In genomic region chr3:184335661-184336483, GRCh38 we compare ENCODE assay signal across 8 cellular contexts. TPM values are rescaled to one million over a fixed set of nuclear protein-coding genes. Genes with fewer than 3 reads are reported as not detected.
A peak's percentile ranks its signal among the peaks of the same experiment; 100 is the strongest.
DNase-seq lines count a peak whose midpoint lies in the region; ATAC-seq and TF ChIP-seq lines count a peak whose summit lies in the region.

No MANE protein-coding gene starts in this region.

- POLR2A ChIA-PET in activated CD8-positive, alpha-beta T cell treated with anti-CD3 and anti-CD28 coated beads for 36 hours (lab: Charles Lee) = interaction anchor here (0.8 to 3.8 kb wide), 17 partner anchors 10 to 32 kb away, joined by 3 to 22 read pairs (median 5); partner anchors contain the start of genes CLCN2, EIF4G1 and POLR2H

- peak; percentile 91 for DNase-seq in NCI-H69 (lab: John Stamatoyannopoulos, UW)
- DNase-seq in activated CD8-positive, alpha-beta T cell treated with anti-CD3 and anti-CD28 coated beads for 36 hours = peak; percentile 87
- DNase-seq in ecto neural progenitor cell (ENCODE audit: low spot score) = peak; percentile 95
- peak; percentile 84 for DNase-seq in lung (ENCODE audit: low spot score)
- peak; percentile 75 to 86 (median 84) for DNase-seq in stimulated activated CD4-positive, alpha-beta T cell treated with anti-CD3 and anti-CD28 coated beads, TNF-alpha, amount 100 ng/mL, for 24 hours (ENCODE audit: low read depth in 3 of 3)

- H3K36me3 ChIP-seq in lung (ENCODE audit: control insufficient read depth in 2 of 2, insufficient read depth in 2 of 2, low read length in 2 of 2) = peaks cover 15 to 35% of the 10 kb centered on the region in 2 donors

- CTCF ChIA-PET in activated CD8-positive, alpha-beta T cell treated with anti-CD3 and anti-CD28 coated beads for 36 hours (lab: Charles Lee) = interaction anchor here (1.3 to 2.8 kb wide), 2 partner anchors 18 to 205 kb away, joined by 3 to 25 read pairs; no protein-coding TSS in a partner anchor

- H3K4me3 ChIP-seq in lung = peak overlapping the region; percentile 62

- peaks cover 42% of the 10 kb centered on the region for H3K36me3 Mint-ChIP-seq in activated CD8-positive, alpha-beta T cell treated with anti-CD3 and anti-CD28 coated beads for 36 hours (ENCODE audit: low read depth)

- H3K27me3 Mint-ChIP-seq in activated CD8-positive, alpha-beta T cell treated with anti-CD3 and anti-CD28 coated beads for 36 hours = no peaks in the 10 kb centered on the region

- H3K9me3 Mint-ChIP-seq in activated CD8-positive, alpha-beta T cell treated with anti-CD3 and anti-CD28 coated beads for 36 hours = no peaks in the 10 kb centered on the region

- ATAC-seq in GM18858 (IDR thresholded peaks at IDR 0.05; ENCODE audit: unreplicated experiment) (peak; percentile 61), HG03159 (IDR thresholded peaks at IDR 0.05; ENCODE audit: unreplicated experiment) (peak; percentile 83), lung (ENCODE audit: insufficient read depth, low FRiP score) (peak; percentile 85)
- ATAC-seq in activated CD8-positive, alpha-beta T cell treated with anti-CD3 and anti-CD28 coated beads for 36 hours = peak; percentile 45

- no peaks in the 10 kb centered on the region for H3K9me3 ChIP-seq in lung (ENCODE audit: control insufficient read depth in 2 of 2, insufficient read depth in 1 of 2, low read length in 1 of 2)

- WGBS in lung, 2 donors = 1% methylated on average over 56 to 76 of the region's 76 CpGs

- peaks cover 9 to 29% of the 10 kb centered on the region in 2 donors for H3K4me1 ChIP-seq in lung (ENCODE audit: control insufficient read depth in 2 of 2, insufficient read depth in 2 of 2, low read length in 2 of 2)

- TF ChIP-seq CTCF in 22Rv1 (IDR thresholded peaks at IDR 0.05) (peak; percentile 11; the same call in 1 of the 2 replicates), lung (IDR thresholded peaks at IDR 0.05; ENCODE audit: control extremely low read depth, extremely low read depth) (no peak)
- TF ChIP-seq CTCF in activated CD8-positive, alpha-beta T cell treated with anti-CD3 and anti-CD28 coated beads for 36 hours (IDR thresholded peaks at IDR 0.05) = no peak

- peaks cover 66% of the 10 kb centered on the region for H3K4me1 Mint-ChIP-seq in activated CD8-positive, alpha-beta T cell treated with anti-CD3 and anti-CD28 coated beads for 36 hours (ENCODE audit: low read depth)

- no peaks in the 10 kb centered on the region for H3K27me3 ChIP-seq in lung (ENCODE audit: control insufficient read depth, insufficient read depth)

- peak overlapping the region; percentile 82 for H3K4me3 Mint-ChIP-seq in activated CD8-positive, alpha-beta T cell treated with anti-CD3 and anti-CD28 coated beads for 36 hours

- H3K27ac ChIP-seq in 22Rv1 (peak overlapping the region; percentile 90), lung (ENCODE audit: low read depth in 1 of 2, low read length in 1 of 2) (peak overlapping the region; percentile 88 to 96)

- intact Hi-C loops in activated CD8-positive, alpha-beta T cell treated with anti-CD3 and anti-CD28 coated beads for 36 hours (cut with micrococcal nuclease) = loop anchor here (2.0 kb wide), 1 partner anchor 19 kb away; no protein-coding TSS in a partner anchor

- peak overlapping the region; percentile 89 for H3K27ac Mint-ChIP-seq in activated CD8-positive, alpha-beta T cell treated with anti-CD3 and anti-CD28 coated beads for 36 hours

RNA-seq across cellular contexts. Expression of gene FAM131A, which starts 1.5 kb away (rescaled TPM):
- total RNA-seq in activated CD8-positive, alpha-beta T cell treated with anti-CD3 and anti-CD28 coated beads for 36 hours = 1 to 10 TPM; 4.0 to 5.5 TPM
- total RNA-seq in lung = 10 to 100 TPM; 15.8 to 21.4 TPM
- 10 to 100 TPM; 12.9 to 15.5 TPM for polyA plus RNA-seq in lung

RNA-seq across cellular contexts. Expression of gene EIF4G1, which starts 21.5 kb away (rescaled TPM):
- total RNA-seq in activated CD8-positive, alpha-beta T cell treated with anti-CD3 and anti-CD28 coated beads for 36 hours = 100 to 1,000 TPM; 429 to 437 TPM
- total RNA-seq in lung = 100 to 1,000 TPM; 211 to 419 TPM
- 100 to 1,000 TPM; 201 to 241 TPM for polyA plus RNA-seq in lung

RNA-seq across cellular contexts. Expression of gene CLCN2, which starts 25.5 kb away (rescaled TPM):
- total RNA-seq in activated CD8-positive, alpha-beta T cell treated with anti-CD3 and anti-CD28 coated beads for 36 hours = 1 to 10 TPM; 4.0 to 4.2 TPM
- total RNA-seq in lung = 1 to 10 TPM; 5.7 to 8.7 TPM
- polyA plus RNA-seq in lung = 1 to 10 TPM; 2.7 to 5.0 TPM

RNA-seq across cellular contexts. Expression of gene POLR2H, which starts 25.6 kb away (rescaled TPM):
- 100 to 1,000 TPM; 166 to 169 TPM for total RNA-seq in activated CD8-positive, alpha-beta T cell treated with anti-CD3 and anti-CD28 coated beads for 36 hours
- total RNA-seq in lung = 10 to 100 TPM; 46.4 to 71.7 TPM
- polyA plus RNA-seq in lung = 100 to 1,000 TPM in 1 of 2 donors, 10 to 100 TPM in 1; 93.2 to 139 TPM

RNA-seq across cellular contexts. Expression of gene PSMD2, which starts 36.8 kb away (rescaled TPM):
- total RNA-seq in activated CD8-positive, alpha-beta T cell treated with anti-CD3 and anti-CD28 coated beads for 36 hours = 100 to 1,000 TPM; 220 to 221 TPM
- 100 to 1,000 TPM; 119 to 214 TPM for total RNA-seq in lung
- 100 to 1,000 TPM in 1 of 2 donors, 10 to 100 TPM in 1; 78.7 to 222 TPM for polyA plus RNA-seq in lung

Comparison
In these comparisons a context has a peak if more than half of its experiments do, and no peak if none do; other contexts are left out.
1. Peak in every context shown above with its lines: DNase-seq, ATAC-seq, H3K4me3 ChIP-seq and H3K27ac ChIP-seq.